ENCODE assay signal across 10 cellular contexts in the genomic region with DNA sequence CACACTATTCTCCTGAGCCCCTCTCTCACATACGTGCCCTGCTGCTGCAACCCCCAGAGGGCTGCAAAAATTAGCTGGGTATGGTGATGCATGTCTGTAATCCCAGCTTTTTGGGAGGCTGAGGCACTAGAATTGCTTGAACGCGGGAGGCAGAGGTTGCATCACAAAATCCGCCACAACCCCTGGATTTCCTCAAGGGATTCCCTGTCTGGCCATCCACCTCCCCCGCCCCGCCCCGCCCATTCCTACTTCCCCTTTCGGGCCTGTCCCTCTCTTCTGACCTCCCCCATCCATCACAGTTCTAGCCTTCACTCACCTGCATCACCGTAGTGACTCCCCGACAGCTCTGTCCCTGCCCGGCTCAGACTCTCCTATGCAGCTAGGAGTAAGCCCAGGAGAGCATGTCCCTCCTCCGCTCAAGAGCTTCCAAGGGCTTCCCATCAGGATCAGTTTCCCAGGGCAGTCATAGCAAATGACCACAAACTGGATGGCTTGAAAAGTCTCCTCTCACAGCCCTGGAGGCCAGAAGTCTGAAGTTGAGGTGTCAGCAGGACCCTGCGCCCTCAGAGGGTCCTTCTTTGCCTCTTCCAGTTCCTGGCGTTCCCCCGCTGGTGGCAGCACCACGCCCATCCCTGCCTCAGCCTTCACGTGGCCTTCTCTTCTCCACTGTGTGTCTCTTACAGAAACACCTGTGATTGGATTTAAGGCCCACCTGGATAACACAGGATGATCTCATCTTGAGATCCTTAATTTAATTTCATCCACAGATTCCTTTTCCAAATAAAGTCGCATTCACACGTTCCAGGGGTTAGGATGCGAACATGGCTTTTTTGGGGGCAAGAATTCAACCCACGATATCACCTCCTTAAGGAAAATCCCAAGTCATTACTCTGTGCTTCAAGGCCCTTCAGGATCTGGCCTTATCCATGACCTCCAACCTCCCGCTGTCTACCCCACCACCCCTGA. TPM values are rescaled to one million over a fixed set of nuclear protein-coding genes. Genes with fewer than 3 reads are reported as not detected.
DNase-seq lines count a peak whose midpoint lies in the region; ATAC-seq, FAIRE-seq and TF ChIP-seq lines count a peak whose summit lies in the region.
"Had no signal": no experiment of that assay in that cellular context is flagged by ENCODE, and none has a peak within 500 bp of the region (broad histone marks: within the 10 kb centered on the region; RNA-seq: fewer than 3 reads in every experiment).

No MANE protein-coding gene starts in this region.

- H2BK15ac ChIP-seq in H9 (ENCODE audit: low read depth, low read length) (no peak overlapping the region), mesendoderm (replicated peaks; ENCODE audit: low read depth) (no peak overlapping the region)

- H3K9me3 Mint-ChIP-seq in H9 (no peaks in the 10 kb centered on the region), astrocyte (ENCODE audit: unreplicated experiment) (no peaks in the 10 kb centered on the region)

- WGBS in A549 (ENCODE audit: missing lambda C conversion rate): 89% methylated on average over 19 of the region's 22 CpGs
- no CpG with 5 or more reads among the region's 22 CpGs for WGBS in H9 (ENCODE audit: extremely low coverage, insufficient read length, low lambda C conversion rate)
- no CpG with 5 or more reads among the region's 22 CpGs for WGBS in mesendoderm (ENCODE audit: extremely low coverage, insufficient coverage, low lambda C conversion rate)

- no peak overlapping the region for H2BK120ac ChIP-seq in H9 (ENCODE audit: low read depth, low read length, poor library complexity, severe bottlenecking)
- no peak overlapping the region for H2BK120ac ChIP-seq in mesendoderm (ENCODE audit: low read depth, low read length)

- H3K9me3 ChIP-seq in A549: no peaks in the 10 kb centered on the region
- H3K9me3 ChIP-seq in H9 (ENCODE audit: control insufficient read depth, low read depth, low read length): no peaks in the 10 kb centered on the region
- H3K9me3 ChIP-seq in astrocyte (ENCODE audit: insufficient read depth, low read depth, low read length): no peaks in the 10 kb centered on the region

- H3K27ac Mint-ChIP-seq in H9 (0 out of 7 replicates have a peak overlapping the region, but pooled peaks of 1 of the 3 experiments have one; percentile 21), astrocyte (ENCODE audit: unreplicated experiment) (no peak overlapping the region)

- POLR2A ChIA-PET in A549 (lab: Yijun Ruan, JAX): interaction anchor here (7.3 kb wide), 1 partner anchor 145 kb away, joined by 51 read pairs; the partner anchor contains the start of gene RHOB

- no peak for TF ChIP-seq POLR2A in A549 (IDR thresholded peaks at IDR 0.05; ENCODE audit: low read length)

- H3K4me1 ChIP-seq in A549 (peaks cover 65% of the 10 kb centered on the region), H9 (ENCODE audit: insufficient read depth, low read length) (no peaks in the 10 kb centered on the region; the same call in 1 of the 2 replicates), astrocyte (ENCODE audit: insufficient read depth, low read length) (peaks cover 62% of the 10 kb centered on the region), mesendoderm (ENCODE audit: control insufficient read depth, low read depth, low read length) (peaks cover 5% of the 10 kb centered on the region)

- no peak overlapping the region for H4K91ac ChIP-seq in H9 (ENCODE audit: insufficient read length, low read depth, low read length)

- TF ChIP-seq CTCF in A549 (IDR thresholded peaks at IDR 0.05): no peak
- TF ChIP-seq CTCF in H9 (conservative IDR thresholded peaks at IDR 0.05): peak; percentile 59
- no peak for TF ChIP-seq CTCF in astrocyte (IDR thresholded peaks at IDR 0.05; ENCODE audit: insufficient read depth, low read depth, low read length)
- no peak for TF ChIP-seq CTCF in GM20000 (IDR thresholded peaks at IDR 0.05; ENCODE audit: extremely low read depth, missing control alignments)

- H3K4me3 Mint-ChIP-seq in H9 (no peak overlapping the region), astrocyte (ENCODE audit: unreplicated experiment) (no peak overlapping the region)

- H3K79me2 ChIP-seq in H9 (ENCODE audit: insufficient read depth, low read length): no peaks in the 10 kb centered on the region
- H3K79me2 ChIP-seq in astrocyte (ENCODE audit: insufficient read depth, low read length): no peaks in the 10 kb centered on the region
- no peaks in the 10 kb centered on the region for H3K79me2 ChIP-seq in mesendoderm (ENCODE audit: control insufficient read depth, insufficient read depth, low read length)

- no peak overlapping the region for H2BK12ac ChIP-seq in H9 (ENCODE audit: insufficient read length, low read depth, low read length)

- H3K23ac ChIP-seq in H9 (ENCODE audit: insufficient read length, low read depth, low read length) (no peak overlapping the region), mesendoderm (ENCODE audit: low read length) (no peak overlapping the region)

- H3K23me2 ChIP-seq in H9 (ENCODE audit: insufficient read length, low read depth, low read length, poor library complexity, severe bottlenecking): no peaks in the 10 kb centered on the region

- ATAC-seq in A549: no peak
- ATAC-seq in HG03457 (IDR thresholded peaks at IDR 0.05; ENCODE audit: unreplicated experiment): no peak

- peak overlapping the region; percentile 75 to 89 for H3K27ac ChIP-seq in A549
- no peak overlapping the region for H3K27ac ChIP-seq in H9 (ENCODE audit: insufficient read length, low read depth, low read length)
- peak overlapping the region; percentile 85 for H3K27ac ChIP-seq in astrocyte (ENCODE audit: low read depth, low read length)
- H3K27ac ChIP-seq in mesendoderm (ENCODE audit: low read depth, low read length): no peak overlapping the region
- H3K27ac ChIP-seq: C4-2B had no signal

- H3K27me3 Mint-ChIP-seq in H9 (ENCODE audit: low read depth) (peaks cover 17% of the 10 kb centered on the region), astrocyte (ENCODE audit: low read depth, unreplicated experiment) (no peaks in the 10 kb centered on the region)

- H3K9ac ChIP-seq in H9 (ENCODE audit: extremely low read depth, insufficient read length, low read length): no peak overlapping the region
- H3K9ac ChIP-seq in astrocyte (ENCODE audit: low read length): peak overlapping the region; percentile 65
- H3K9ac ChIP-seq in mesendoderm (ENCODE audit: low read length): no peak overlapping the region

- peak overlapping the region; percentile 60 for H3K4me2 ChIP-seq in A549
- no peak overlapping the region for H3K4me2 ChIP-seq in H9 (ENCODE audit: insufficient read depth, insufficient read length, low read length)
- peak overlapping the region; percentile 66 for H3K4me2 ChIP-seq in astrocyte (ENCODE audit: low read length)
- no peak overlapping the region for H3K4me2 ChIP-seq in mesendoderm (ENCODE audit: low read length)

- no peak overlapping the region for H4K8ac ChIP-seq in H9 (replicated peaks; ENCODE audit: insufficient read length, low read depth, low read length)
- no peak overlapping the region for H4K8ac ChIP-seq in mesendoderm (ENCODE audit: low read depth, low read length)

- TF ChIP-seq RAD21 in A549 (conservative IDR thresholded peaks at IDR 0.05 in 1 of 2, IDR thresholded peaks at IDR 0.05 in 1 of 2): no peak

- H2BK5ac ChIP-seq in H9 (ENCODE audit: insufficient read length, low read length) (no peak overlapping the region), mesendoderm (ENCODE audit: low read length) (no peak overlapping the region)

- H3K56ac ChIP-seq in H9 (ENCODE audit: insufficient read length, low read depth, low read length): no peak overlapping the region
- no peak overlapping the region for H3K56ac ChIP-seq in mesendoderm (ENCODE audit: low read length)

- H3K79me1 ChIP-seq in H9 (ENCODE audit: insufficient read depth, low read depth, low read length, poor library complexity, severe bottlenecking) (no peaks in the 10 kb centered on the region), mesendoderm (ENCODE audit: low read length) (no peaks in the 10 kb centered on the region)

- H3K4ac ChIP-seq in H9 (ENCODE audit: low read depth, low read length): no peak overlapping the region
- no peak overlapping the region for H3K4ac ChIP-seq in mesendoderm (ENCODE audit: low read depth, low read length)

- CTCF ChIA-PET in A549 (lab: Yijun Ruan, JAX): interaction anchor here (0.5 to 3.9 kb wide), 8 partner anchors 8 to 181 kb away, joined by 3 to 12 read pairs (median 4); no protein-coding TSS in a partner anchor

- H3K27me3 ChIP-seq in H9 (ENCODE audit: insufficient read depth, low read length): no peaks in the 10 kb centered on the region
- H3K27me3 ChIP-seq in astrocyte (ENCODE audit: insufficient read depth, low read length): no peaks in the 10 kb centered on the region
- no peaks in the 10 kb centered on the region for H3K27me3 ChIP-seq in mesendoderm (ENCODE audit: insufficient read depth, low read length, poor library complexity)

- H2AFZ ChIP-seq in H9 (ENCODE audit: low read length) (no peak overlapping the region), astrocyte (ENCODE audit: low read depth, low read length) (no peak overlapping the region)

- H4K20me1 ChIP-seq in H9 (ENCODE audit: control insufficient read depth, insufficient read depth, insufficient read length) (no peaks in the 10 kb centered on the region), astrocyte (ENCODE audit: insufficient read depth, low read length) (no peaks in the 10 kb centered on the region)

- H3K36me3 ChIP-seq in astrocyte (ENCODE audit: insufficient read depth, low read length) (no peaks in the 10 kb centered on the region), mesendoderm (ENCODE audit: control insufficient read depth, insufficient read depth, low read length) (no peaks in the 10 kb centered on the region)

- H3K4me1 Mint-ChIP-seq in H9 (peaks cover 23% of the 10 kb centered on the region in 2 experiments), astrocyte (ENCODE audit: low read depth, unreplicated experiment) (peaks cover 56% of the 10 kb centered on the region)

- no peaks in the 10 kb centered on the region for H3K36me3 Mint-ChIP-seq in H9 (ENCODE audit: insufficient read depth in 1 of 3, low read depth in 3 of 3)
- no peaks in the 10 kb centered on the region for H3K36me3 Mint-ChIP-seq in astrocyte (ENCODE audit: low read depth, unreplicated experiment)

- DNase-seq in A549 (ENCODE audit: low read depth in 1 of 2, low spot score in 1 of 2) (no peak), H9 (peak; percentile 67), astrocyte (ENCODE audit: low read depth) (no peak), mesendoderm (peak; percentile 58), foreskin melanocyte (no peak), DMS 273 treated with DMSO at 0.1 percent for 48 hours (lab: John Stamatoyannopoulos, UW) (no peak), GM20000 (ENCODE audit: low spot score) (no peak)
- DNase-seq: activated CD4-positive, alpha-beta T cell treated with anti-CD3 and anti-CD28 coated beads, Interleukin-2, amount 50 U/mL, for 48 hours had no signal

- FAIRE-seq in A549 (lab: Jason Lieb, UNC) (no peak), astrocyte (lab: Jason Lieb, UNC) (no peak)

- no peak overlapping the region for H3T11ph ChIP-seq in H9 (ENCODE audit: low read length)

- TF ChIP-seq EP300 in A549 (IDR thresholded peaks at IDR 0.05): no peak

- H4K5ac ChIP-seq in H9 (ENCODE audit: insufficient read length, low read depth, low read length) (no peak overlapping the region), mesendoderm (ENCODE audit: low read length) (no peak overlapping the region)

- no peak overlapping the region for H3K14ac ChIP-seq in H9 (ENCODE audit: insufficient read depth, low read length)

- H3K4me3 ChIP-seq in A549 (no peak overlapping the region), astrocyte (ENCODE audit: insufficient read depth, low read depth, low read length) (no peak overlapping the region), mesendoderm (ENCODE audit: low read length) (no peak overlapping the region)

- H3K18ac ChIP-seq in H9 (ENCODE audit: insufficient read length, low read depth, low read length): no peak overlapping the region
- H3K18ac ChIP-seq in mesendoderm (ENCODE audit: low read length): no peak overlapping the region

- H2AK5ac ChIP-seq in H9 (ENCODE audit: insufficient read length, low read length) (no peak overlapping the region), mesendoderm (ENCODE audit: low read length) (no peak overlapping the region)

- no peak overlapping the region for H2BK20ac ChIP-seq in H9 (ENCODE audit: low read depth, low read length, poor library complexity, severe bottlenecking)

RNA-seq across cellular contexts. Expression of gene HS1BP3, which starts 58.5 kb away (rescaled TPM):
- polyA plus RNA-seq in A549 (2011; rRNA removed): 12.4 and 13.8 TPM in 2 replicates
- polyA plus RNA-seq in A549 (2012; cell fraction: cytosol; rRNA removed): 19.3 and 23.8 TPM in 2 replicates
- polyA plus RNA-seq in A549 (2012; cell fraction: nucleus; rRNA removed): 35.4 and 36.6 TPM in 2 replicates
- polyA plus RNA-seq in A549 (2017; fragmentation: RNase III; extraction: RNeasy Plus Mini Kit Qiagen cat#74134 plus additional on column Dnase treatment): 17.7 to 23.5 TPM (median 20.5 TPM) in 3 replicates
- 17.5 and 21.2 TPM in 2 replicates for polyA minus RNA-seq in A549 (2011; rRNA and poly(A)+ RNA removed)
- total RNA-seq in H9 (2021): 10.8 and 11.1 TPM in 2 replicates
- 20.7 and 21.0 TPM in 2 replicates for total RNA-seq in astrocyte
- polyA plus RNA-seq in mesendoderm (2013, experiment 1 of 2): 4.5 TPM
- 5.0 TPM for polyA plus RNA-seq in mesendoderm (2013, experiment 2 of 2)

Comparison
In these comparisons a context has a peak if more than half of its experiments do, and no peak if none do; other contexts are left out.
1. DNase-seq: peak in H9 (single experiment) and mesendoderm (single experiment); none in A549 (0 of 2), astrocyte (single experiment), foreskin melanocyte (single experiment), DMS 273 treated with DMSO at 0.1 percent for 48 hours (single experiment) and GM20000 (single experiment).
2. H3K27ac ChIP-seq: peak in A549 (2 of 2) and astrocyte (single experiment); none in H9 (single experiment) and mesendoderm (single experiment).
3. H3K4me2 ChIP-seq: peak in A549 (single experiment) and astrocyte (single experiment); none in H9 (single experiment) and mesendoderm (single experiment).